13 cellular contexts compared by ENCODE assay signal in genomic region chr15:47411733-47412530, GRCh38.
DNase-seq lines count a peak whose midpoint lies in the region; TF ChIP-seq lines count a peak whose summit lies in the region.
"Had no signal": no experiment of that assay in that cellular context is flagged by ENCODE, and none has a peak within 500 bp of the region (broad histone marks: within the 10 kb centered on the region; RNA-seq: fewer than 3 reads in every experiment).

No MANE protein-coding gene starts in this region.

- H3K4me3 ChIP-seq in ascending aorta, result peak overlapping the region in 1 of 2 donors; percentile 24
- H3K4me3 ChIP-seq: heart right ventricle had no signal

- H3K27me3 ChIP-seq in ascending aorta, result no peaks in the 10 kb centered on the region
- H3K27me3 ChIP-seq: heart right ventricle had no signal

- peaks cover 9 to 22% of the 10 kb centered on the region in 2 donors for H3K4me1 ChIP-seq in ascending aorta
- H3K4me1 ChIP-seq: Caco-2 had no signal

- H3K36me3 ChIP-seq in ascending aorta, result no peaks in the 10 kb centered on the region
- H3K36me3 ChIP-seq: heart right ventricle had no signal

- TF ChIP-seq CTCF in ascending aorta (IDR thresholded peaks at IDR 0.05), result no peak

- DNase-seq in DMS 273 (lab: John Stamatoyannopoulos, UW; ENCODE audit: unreplicated experiment), result peak; percentile 88
- DNase-seq in NCI-H2171 (lab: John Stamatoyannopoulos, UW), result peak; percentile 5
- no peak for DNase-seq in ascending aorta (ENCODE audit: low spot score in 2 of 2)
- peak; percentile 8 for DNase-seq in midbrain (lab: John Stamatoyannopoulos, UW)
- no peak for DNase-seq in NCI-H1417 treated with DMSO at 0.1 percent for 48 hours (lab: John Stamatoyannopoulos, UW)
- no peak for DNase-seq in activated CD8-positive, alpha-beta memory T cell treated with anti-CD3 and anti-CD28 coated beads for 24 hours
- no peak for DNase-seq in CD1c-positive myeloid dendritic cell (ENCODE audit: extremely low spot score)
- no peak for DNase-seq in KBM-7
- DNase-seq: Caco-2; H7; heart right ventricle; NCI-H510A treated with DMSO at 0.1 percent for 48 hours; stimulated activated naive CD4-positive, alpha-beta T cell treated with Interleukin-2 at 50 U/mL for 16 hours had no signal

- H3K27ac ChIP-seq in ascending aorta, result peak overlapping the region; percentile 4 to 46
- H3K27ac ChIP-seq: heart right ventricle had no signal

- intact Hi-C loops in ascending aorta (cut with DNase I), result no loop called here

- H3K9me3 ChIP-seq in ascending aorta, result no peaks in the 10 kb centered on the region
- H3K9me3 ChIP-seq: Caco-2, heart right ventricle had no signal

- in situ Hi-C loops in KBM-7 (cut with MboI; ENCODE audit: low pct_unique_long_range_greater_than_20kb, low sequenced_read_pairs), result no loop called here

Comparison
In these comparisons a context has a peak if more than half of its experiments do, and no peak if none do; other contexts are left out.
1. DNase-seq: peak in DMS 273 (single experiment), NCI-H2171 (single experiment) and midbrain (single experiment); none in ascending aorta (0 of 2), NCI-H1417 treated with DMSO at 0.1 percent for 48 hours (single experiment), activated CD8-positive, alpha-beta memory T cell treated with anti-CD3 and anti-CD28 coated beads for 24 hours (single experiment), CD1c-positive myeloid dendritic cell (single experiment) and KBM-7 (single experiment).